Comparison of ENCODE assay signal across 13 cellular contexts in genomic region chr12:120132863-120133385, GRCh38. TPM values are rescaled to one million over a fixed set of nuclear protein-coding genes. Genes with fewer than 3 reads are reported as not detected.
A peak's percentile ranks its signal among the peaks of the same experiment; 100 is the strongest.
DNase-seq lines count a peak whose midpoint lies in the region; ATAC-seq and TF ChIP-seq lines count a peak whose summit lies in the region.
"Had no signal": no experiment of that assay in that cellular context is flagged by ENCODE, and none has a peak within 500 bp of the region (broad histone marks: within the 10 kb centered on the region; RNA-seq: fewer than 3 reads in every experiment).

No MANE protein-coding gene starts in this region.

- peak; percentile 92 for DNase-seq in GM12865 (ENCODE audit: low read depth)
- DNase-seq in type B pancreatic cell (ENCODE audit: extremely low spot score, unreplicated experiment): no peak
- no peak for DNase-seq in A673 (ENCODE audit: low spot score)
- no peak for DNase-seq in stimulated activated CD4-positive, alpha-beta T cell treated with anti-CD3 and anti-CD28 coated beads, Interleukin-1b, Interleukin-23, amount 100 ng/mL, for 48 hours
- DNase-seq in activated effector memory CD4-positive, alpha-beta T cell treated with Interleukin-2 at 50 U/mL for 16 hours: no peak
- DNase-seq: activated CD4-positive, alpha-beta T cell treated with anti-CD3 and anti-CD28 coated beads, Interleukin-2, amount 10 ng/mL, durations not matched to agents 24 days and 14 days; CD4-positive, alpha-beta T cell had no signal

- TF ChIP-seq CTCF in GM12865 (IDR thresholded peaks at IDR 0.05; ENCODE audit: insufficient read depth, low read depth, low read length, missing control alignments): no peak
- no peak for TF ChIP-seq CTCF in OCI-LY3 (IDR thresholded peaks at IDR 0.05; ENCODE audit: low read depth, low read length)
- TF ChIP-seq CTCF in type B pancreatic cell (conservative IDR thresholded peaks at IDR 0.05): no peak
- no peak for TF ChIP-seq CTCF in A673 (conservative IDR thresholded peaks at IDR 0.05; ENCODE audit: low read depth, low read length)

- H2AFZ ChIP-seq in OCI-LY3 (ENCODE audit: low read depth, low read length): no peak overlapping the region
- H2AFZ ChIP-seq: hepatocyte had no signal

- peak; percentile 96 for ATAC-seq in GM19351 (IDR thresholded peaks at IDR 0.05; ENCODE audit: unreplicated experiment)
- peak; percentile 95 for ATAC-seq in HG02938 (IDR thresholded peaks at IDR 0.05; ENCODE audit: unreplicated experiment)

- no peaks in the 10 kb centered on the region for H3K4me1 Mint-ChIP-seq in type B pancreatic cell (ENCODE audit: unreplicated experiment)
- H3K4me1 Mint-ChIP-seq: activated CD4-positive, alpha-beta T cell treated with anti-CD3 and anti-CD28 coated beads, Interleukin-2, amount 10 ng/mL, durations not matched to agents 24 days and 14 days; neural crest cell had no signal

- peak overlapping the region; percentile 20 for H3K9ac ChIP-seq in OCI-LY3 (ENCODE audit: low read length)

- CTCF ChIA-PET in A673 (lab: Charles Lee): no interaction called here

- H3K4me3 ChIP-seq in GM12865 (ENCODE audit: low read depth, low read length) (peak overlapping the region; percentile 12), OCI-LY3 (ENCODE audit: low read length) (peak overlapping the region; percentile 16; the same call in 1 of the 2 replicates), A673 (ENCODE audit: low read depth, low read length, poor library complexity, severe bottlenecking) (no peak overlapping the region)
- H3K4me3 ChIP-seq: hepatocyte had no signal

- no peaks in the 10 kb centered on the region for H3K9me3 Mint-ChIP-seq in type B pancreatic cell
- H3K9me3 Mint-ChIP-seq: activated CD4-positive, alpha-beta T cell treated with anti-CD3 and anti-CD28 coated beads, Interleukin-2, amount 10 ng/mL, durations not matched to agents 24 days and 14 days; CD4-positive, alpha-beta T cell; neural crest cell had no signal

- no TSS peak for BruUV-seq in A673 (replicated peaks; lab: Mats Ljungman, UMichigan)

- H3K36me3 Mint-ChIP-seq in type B pancreatic cell: peaks cover 9% of the 10 kb centered on the region

- peak overlapping the region; percentile 47 for H3K4me2 ChIP-seq in OCI-LY3 (ENCODE audit: low read length)
- H3K4me2 ChIP-seq: hepatocyte had no signal

- 0 out of 2 replicates have a peak, but pooled peaks cover 3% of the 10 kb centered on the region for H4K20me1 ChIP-seq in OCI-LY3 (ENCODE audit: insufficient read depth, low read length)

- POLR2A ChIA-PET in A673 (lab: Charles Lee; ENCODE audit: low non-redundant PET): no interaction called here

- H3K4me1 ChIP-seq in OCI-LY3 (ENCODE audit: low read length): peaks cover 30% of the 10 kb centered on the region
- no peaks in the 10 kb centered on the region for H3K4me1 ChIP-seq in A673 (ENCODE audit: insufficient read depth, low read length, poor library complexity, severe bottlenecking)

- no peak overlapping the region for H3K27ac Mint-ChIP-seq in type B pancreatic cell
- H3K27ac Mint-ChIP-seq: activated CD4-positive, alpha-beta T cell treated with anti-CD3 and anti-CD28 coated beads, Interleukin-2, amount 10 ng/mL, durations not matched to agents 24 days and 14 days; CD4-positive, alpha-beta T cell had no signal

- H3K27me3 ChIP-seq in OCI-LY3 (ENCODE audit: low read depth, low read length) (no peaks in the 10 kb centered on the region), A673 (replicated peaks; ENCODE audit: insufficient read depth, low read depth, low read length, poor library complexity) (no peaks in the 10 kb centered on the region)
- H3K27me3 ChIP-seq: hepatocyte had no signal

- H3K36me3 ChIP-seq in OCI-LY3 (replicated peaks; ENCODE audit: low read depth, low read length) (peaks cover 69% of the 10 kb centered on the region), A673 (ENCODE audit: insufficient read depth, low read length, poor library complexity, severe bottlenecking) (peaks cover 96% of the 10 kb centered on the region)

- peak overlapping the region; percentile 86 for H3K27ac ChIP-seq in OCI-LY3 (ENCODE audit: low read length)
- H3K27ac ChIP-seq in A673 (ENCODE audit: low read depth, low read length, poor library complexity, severe bottlenecking): no peak overlapping the region
- H3K27ac ChIP-seq: hepatocyte, HL-60 had no signal

- H3K79me2 ChIP-seq in OCI-LY3 (ENCODE audit: low read length): no peaks in the 10 kb centered on the region
- H3K79me2 ChIP-seq: hepatocyte had no signal

- no peaks in the 10 kb centered on the region for H3K9me3 ChIP-seq in OCI-LY3 (ENCODE audit: insufficient read depth, low read length)
- no peaks in the 10 kb centered on the region for H3K9me3 ChIP-seq in A673 (ENCODE audit: low read depth, low read length, poor library complexity, severe bottlenecking)

- H3K27me3 Mint-ChIP-seq in type B pancreatic cell: no peaks in the 10 kb centered on the region
- H3K27me3 Mint-ChIP-seq: activated CD4-positive, alpha-beta T cell treated with anti-CD3 and anti-CD28 coated beads, Interleukin-2, amount 10 ng/mL, durations not matched to agents 24 days and 14 days; CD4-positive, alpha-beta T cell had no signal

- intact Hi-C loops in A673 (cut with micrococcal nuclease; ENCODE audit: unreplicated experiment): no loop called here

- H3K4me3 Mint-ChIP-seq in type B pancreatic cell: no peak overlapping the region
- H3K4me3 Mint-ChIP-seq: activated CD4-positive, alpha-beta T cell treated with anti-CD3 and anti-CD28 coated beads, Interleukin-2, amount 10 ng/mL, durations not matched to agents 24 days and 14 days; CD4-positive, alpha-beta T cell; neural crest cell had no signal

RNA-seq across cellular contexts. Expression of gene RAB35, which starts 16.4 kb away (rescaled TPM):
- 42.3 and 47.1 TPM in 2 replicates for total RNA-seq in type B pancreatic cell (ENCODE audit: low replicate concordance)
- total RNA-seq in A673 (2021): 57.9 and 63.0 TPM in 2 replicates
